ENCODE assay signal across 8 cellular contexts in the genomic region with DNA sequence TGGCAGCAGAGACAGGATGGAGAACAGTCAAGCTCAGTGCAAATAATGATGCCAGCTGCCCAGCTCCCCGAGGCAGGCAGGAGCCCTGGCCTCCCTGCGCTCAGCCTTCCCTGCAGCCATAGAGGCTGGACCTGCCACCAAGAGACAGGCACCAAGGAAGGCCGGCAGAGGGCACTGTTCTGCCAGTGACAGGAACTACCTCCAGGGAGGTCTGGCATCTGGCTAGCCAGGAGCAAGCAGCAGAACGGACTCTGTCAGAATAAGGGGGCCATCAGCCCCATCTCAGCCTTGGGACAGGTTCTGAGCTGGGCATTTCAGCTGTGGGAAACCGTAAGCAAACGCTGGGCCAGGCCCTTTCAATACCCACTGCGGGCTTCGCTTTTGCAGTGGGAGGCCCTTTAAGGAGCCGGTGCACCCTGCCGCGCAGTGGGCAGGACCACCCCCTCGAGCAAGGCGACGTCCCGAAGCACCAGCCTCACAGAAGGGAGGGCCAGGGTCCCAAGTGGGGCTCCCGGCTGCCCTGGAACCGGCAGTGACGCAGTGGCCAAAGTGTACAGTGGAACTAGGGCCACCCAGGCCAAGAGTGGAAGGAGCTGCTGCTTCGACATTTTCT. TPM values are rescaled to one million over a fixed set of nuclear protein-coding genes. Genes with fewer than 3 reads are reported as not detected.
A peak's percentile ranks its signal among the peaks of the same experiment; 100 is the strongest.
DNase-seq lines count a peak whose midpoint lies in the region; ATAC-seq and TF ChIP-seq lines count a peak whose summit lies in the region.

No MANE protein-coding gene starts in this region.

- no peaks in the 10 kb centered on the region for H3K9me2 ChIP-seq in HCT116 (ENCODE audit: insufficient read depth)
- no peaks in the 10 kb centered on the region for H3K9me2 ChIP-seq in PC-3 (replicated peaks; ENCODE audit: low read length)

- RAD21 ChIA-PET in HCT116 (lab: Charles Lee; ENCODE audit: low non-redundant PET in 1 of 2, low total read pairs in 2 of 2, uncharacterized antibody in 2 of 2, unreplicated experiment in 2 of 2): interaction anchor here in 1 of 2 experiments (1.2 kb wide), 1 partner anchor 19 kb away, joined by 3 read pairs; a partner anchor contains a TSS

- H3K4me1 Mint-ChIP-seq in activated T-cell treated with anti-CD3 and anti-CD28 coated beads, Interleukin-2, amount 50 U/mL, for 4 hours (ENCODE audit: low read depth): no peaks in the 10 kb centered on the region

- POLR2A ChIA-PET in HCT116 (lab: Charles Lee): no interaction called here
- POLR2A ChIA-PET in PC-3 (lab: Charles Lee; ENCODE audit: unreplicated experiment): no interaction called here

- peaks cover 12% of the 10 kb centered on the region for H3K27me3 Mint-ChIP-seq in activated T-cell treated with anti-CD3 and anti-CD28 coated beads, Interleukin-2, amount 50 U/mL, for 4 hours (ENCODE audit: low read depth)

- no peak overlapping the region for H3K4me3 Mint-ChIP-seq in activated T-cell treated with anti-CD3 and anti-CD28 coated beads, Interleukin-2, amount 50 U/mL, for 4 hours

- no peaks in the 10 kb centered on the region for H3K9me3 Mint-ChIP-seq in activated T-cell treated with anti-CD3 and anti-CD28 coated beads, Interleukin-2, amount 50 U/mL, for 4 hours

- peaks cover 0 to 6% (median 4%) of the 10 kb centered on the region in 11 experiments; a peak in 14 of 22 replicates for H3K9me3 ChIP-seq in BLaER1 treated with 17β-estradiol and CSF1 and Interleukin-3, amounts not matched to agents 10 nM and 100 nM (replicated peaks in 1 of 11)
- H3K9me3 ChIP-seq in HCT116 (ENCODE audit: control insufficient read depth in 1 of 2, insufficient read depth in 1 of 2, low read depth in 1 of 2, low read length in 2 of 2): no peaks in the 10 kb centered on the region
- no peaks in the 10 kb centered on the region for H3K9me3 ChIP-seq in PC-3 (ENCODE audit: low read length)

- peak overlapping the region in 9 of 11 experiments; percentile 77 to 96 (median 89); a peak in 18 of 22 replicates for H3K4me2 ChIP-seq in BLaER1 treated with 17β-estradiol and CSF1 and Interleukin-3, amounts not matched to agents 10 nM and 100 nM
- H3K4me2 ChIP-seq in HCT116 (ENCODE audit: low read length) (no peak overlapping the region), PC-3 (ENCODE audit: low read length) (no peak overlapping the region)

- H3K36me3 Mint-ChIP-seq in activated T-cell treated with anti-CD3 and anti-CD28 coated beads, Interleukin-2, amount 50 U/mL, for 4 hours (ENCODE audit: insufficient read depth): peaks cover 2% of the 10 kb centered on the region

- no peak overlapping the region for H3K4me3 ChIP-seq in BLaER1 treated with 17β-estradiol and CSF1 and Interleukin-3, amounts not matched to agents 10 nM and 100 nM
- H3K4me3 ChIP-seq in HCT116 (replicated peaks in 1 of 2; ENCODE audit: low read depth in 1 of 2, low read length in 2 of 2) (no peak overlapping the region), PC-3 (ENCODE audit: low read length) (no peak overlapping the region), fibroblast of pulmonary artery (replicated peaks; ENCODE audit: low read depth, low read length) (no peak overlapping the region)

- TF ChIP-seq CTCF in HCT116 (IDR thresholded peaks at IDR 0.05 in 2 of 3, conservative IDR thresholded peaks at IDR 0.05 in 1 of 3; ENCODE audit: borderline replicate concordance in 1 of 3, insufficient read depth in 1 of 3, low read depth in 2 of 3, low read length in 2 of 3) (peak; percentile 69 to 91 (median 89); a peak in 5 of 6 replicates), PC-3 (conservative IDR thresholded peaks at IDR 0.05; ENCODE audit: low read depth, low read length) (peak; percentile 75), fibroblast of pulmonary artery (IDR thresholded peaks at IDR 0.05; ENCODE audit: low read length, missing control alignments) (peak; percentile 79)

- H3K27ac ChIP-seq in BLaER1 treated with 17β-estradiol and CSF1 and Interleukin-3, amounts not matched to agents 10 nM and 100 nM: peak overlapping the region in 4 of 11 experiments; percentile 67 to 71 (median 70); a peak in 5 of 22 replicates
- H3K27ac ChIP-seq in HCT116 (ENCODE audit: low read depth, low read length) (no peak overlapping the region), PC-3 (ENCODE audit: low read length) (no peak overlapping the region)

- no TSS peak for BruUV-seq in HCT116 (replicated peaks; lab: Mats Ljungman, UMichigan)
- no TSS peak for BruUV-seq in PC-3 (replicated peaks; lab: Mats Ljungman, UMichigan)

- peak; percentile 76 for TF ChIP-seq RAD21 in HCT116 (IDR thresholded peaks at IDR 0.05; ENCODE audit: low read depth)

- no peak overlapping the region for H2AFZ ChIP-seq in HCT116 (ENCODE audit: low read depth, low read length, poor library complexity, severe bottlenecking)
- H2AFZ ChIP-seq in PC-3 (ENCODE audit: low read length): no peak overlapping the region

- CTCF ChIA-PET in HCT116 (lab: Charles Lee) (interaction anchor here (0.6 to 1.1 kb wide), 6 partner anchors 9 to 211 kb away, joined by 3 to 7 read pairs (median 4); a partner anchor contains a TSS), PC-3 (lab: Charles Lee) (interaction anchor here (0.5 to 1.0 kb wide), 3 partner anchors 16 to 18 kb away, joined by 3 to 5 read pairs (median 5); a partner anchor contains a TSS)

- no peaks in the 10 kb centered on the region for H3K27me3 ChIP-seq in BLaER1 treated with 17β-estradiol and CSF1 and Interleukin-3, amounts not matched to agents 10 nM and 100 nM
- H3K27me3 ChIP-seq in HCT116 (ENCODE audit: insufficient read depth, low read length): peaks cover 5% of the 10 kb centered on the region; the same call in 1 of the 2 replicates
- H3K27me3 ChIP-seq in PC-3 (ENCODE audit: low read length): no peaks in the 10 kb centered on the region

- H3K9ac ChIP-seq in BLaER1 treated with 17β-estradiol and CSF1 and Interleukin-3, amounts not matched to agents 10 nM and 100 nM: peak overlapping the region in 1 of 11 experiments; percentile 8; a peak in 2 of 22 replicates
- H3K9ac ChIP-seq in HCT116 (ENCODE audit: low read length) (no peak overlapping the region), PC-3 (ENCODE audit: low read length) (no peak overlapping the region)

- peaks cover 18 to 56% (median 47%) of the 10 kb centered on the region in 10 experiments for H3K4me1 ChIP-seq in BLaER1 treated with 17β-estradiol and CSF1 and Interleukin-3, amounts not matched to agents 10 nM and 100 nM
- H3K4me1 ChIP-seq in HCT116 (ENCODE audit: control insufficient read depth in 1 of 2, insufficient read depth in 2 of 2, low read length in 2 of 2) (peaks cover 0 to 9% of the 10 kb centered on the region in 2 experiments; a peak in 3 of 4 replicates), PC-3 (ENCODE audit: insufficient read depth, low read length) (no peaks in the 10 kb centered on the region)

- intact Hi-C loops in HCT116 (cut with micrococcal nuclease) (loop anchor here (1.0 kb wide), 1 partner anchor 211 kb away; no protein-coding TSS in a partner anchor), PC-3 (cut with micrococcal nuclease) (no loop called here)

- DNase-seq in HCT116 (ENCODE audit: low read depth, low spot score): peak; percentile 57
- peak; percentile 65 for DNase-seq in PC-3
- peak; percentile 71 for DNase-seq in activated T-cell treated with anti-CD3 and anti-CD28 coated beads, Interleukin-2, amount 50 U/mL, for 4 hours
- peak; percentile 73 for DNase-seq in fibroblast of pulmonary artery (ENCODE audit: low read depth)
- DNase-seq in occipital lobe (lab: John Stamatoyannopoulos, UW): peak; percentile 34
- peak; percentile 76 for DNase-seq in superior temporal gyrus (ENCODE audit: extremely low spot score)
- no peak for DNase-seq in mesenteric fat pad (ENCODE audit: low spot score)

- no peaks in the 10 kb centered on the region for H3F3A ChIP-seq in PC-3 (ENCODE audit: low read length, unreplicated experiment)

- H3K79me2 ChIP-seq in HCT116 (ENCODE audit: insufficient read depth, low read length): no peaks in the 10 kb centered on the region
- H3K79me2 ChIP-seq in PC-3 (ENCODE audit: low read length): no peaks in the 10 kb centered on the region

- ATAC-seq in HCT116 (peak; percentile 96), PC-3 (peak; percentile 92)
- peak; percentile 86 to 91 for ATAC-seq in activated T-cell treated with anti-CD3 and anti-CD28 coated beads, Interleukin-2, amount 50 U/mL, for 4 hours

- no peaks in the 10 kb centered on the region; a peak in 1 of 22 replicates for H4K20me1 ChIP-seq in BLaER1 treated with 17β-estradiol and CSF1 and Interleukin-3, amounts not matched to agents 10 nM and 100 nM
- H4K20me1 ChIP-seq in HCT116 (ENCODE audit: insufficient read depth) (no peaks in the 10 kb centered on the region), PC-3 (ENCODE audit: low read length) (no peaks in the 10 kb centered on the region)

- H3K36me3 ChIP-seq in BLaER1 treated with 17β-estradiol and CSF1 and Interleukin-3, amounts not matched to agents 10 nM and 100 nM: peaks cover 0 to 12% (median 10%) of the 10 kb centered on the region in 11 experiments; a peak in 20 of 22 replicates
- no peaks in the 10 kb centered on the region for H3K36me3 ChIP-seq in HCT116 (ENCODE audit: control insufficient read depth in 1 of 2, insufficient read depth in 2 of 2, low read length in 2 of 2)
- no peaks in the 10 kb centered on the region for H3K36me3 ChIP-seq in PC-3 (ENCODE audit: low read depth, low read length)

- no peak for TF ChIP-seq POLR2A in HCT116 (IDR thresholded peaks at IDR 0.05; ENCODE audit: borderline replicate concordance, extremely low read depth, insufficient read depth, insufficient read length)

TF ChIP-seq in HCT116, 20 proteins besides CTCF, POLR2A, EP300 and RAD21 (continues in another document):
- TF ChIP-seq YY1 (IDR thresholded peaks at IDR 0.05; ENCODE audit: extremely low read depth, insufficient replicate concordance, low read depth, low read length) (no peak), CEBPB (IDR thresholded peaks at IDR 0.05; ENCODE audit: low read depth) (no peak), EZH2 (IDR thresholded peaks at IDR 0.05) (no peak)
- TF ChIP-seq, protein P1, sequence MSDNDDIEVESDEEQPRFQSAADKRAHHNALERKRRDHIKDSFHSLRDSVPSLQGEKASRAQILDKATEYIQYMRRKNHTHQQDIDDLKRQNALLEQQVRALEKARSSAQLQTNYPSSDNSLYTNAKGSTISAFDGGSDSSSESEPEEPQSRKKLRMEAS (IDR thresholded peaks at IDR 0.05): no peak

RNA-seq across cellular contexts. Expression of a gene that starts 18.2 kb away (rescaled TPM):
- total RNA-seq in HCT116 (2021; ENCODE audit: unreplicated experiment): 23.2 TPM
- polyA plus RNA-seq in HCT116 (2012): 12.3 and 14.7 TPM in 2 replicates
- total RNA-seq in PC-3 (2014; rRNA removed): 19.9 and 23.3 TPM in 2 replicates
- 10 to 100 TPM; 19.5 to 25.5 (median 25.2) TPM for total RNA-seq in activated T-cell treated with anti-CD3 and anti-CD28 coated beads, Interleukin-2, amount 50 U/mL, for 4 hours
- 16.4 TPM for total RNA-seq in occipital lobe
- 21.4 TPM for total RNA-seq in mesenteric fat pad

RNA-seq across cellular contexts. Expression of a gene that starts 54.2 kb away (rescaled TPM):
- total RNA-seq in HCT116 (2021; ENCODE audit: unreplicated experiment) (not detected), PC-3 (2014; rRNA removed) (not detected in 2 replicates), occipital lobe (3.1 TPM), mesenteric fat pad (0.19 TPM)
- polyA plus RNA-seq in HCT116 (2012): not detected in 2 replicates
- total RNA-seq in activated T-cell treated with anti-CD3 and anti-CD28 coated beads, Interleukin-2, amount 50 U/mL, for 4 hours: not detected

RNA-seq across cellular contexts. Expression of a gene that starts 59.1 kb away (rescaled TPM):
- total RNA-seq in HCT116 (2021; ENCODE audit: unreplicated experiment) (not detected), PC-3 (2014; rRNA removed) (not detected in 2 replicates), occipital lobe (0.62 TPM), mesenteric fat pad (not detected)
- polyA plus RNA-seq in HCT116 (2012): not detected in 2 replicates
- not detected for total RNA-seq in activated T-cell treated with anti-CD3 and anti-CD28 coated beads, Interleukin-2, amount 50 U/mL, for 4 hours

Comparison
In these comparisons a context has a peak if more than half of its experiments do, and no peak if none do; other contexts are left out.
1. H3K4me2 ChIP-seq: peak in BLaER1 treated with 17β-estradiol and CSF1 and Interleukin-3, amounts not matched to agents 10 nM and 100 nM (9 of 11); none in HCT116 (single experiment) and PC-3 (single experiment).
2. Peak in every context shown above with its lines, with median percentiles within 50 percentile points of each other: ATAC-seq and CTCF ChIP-seq.